ENCODE assay signal across 28 cellular contexts in genomic region chr12:44500423-44500822, GRCh38.
"Had no signal": no experiment of that assay in that cellular context is flagged by ENCODE, and none has a peak within 500 bp of the region (broad histone marks: within the 10 kb centered on the region; RNA-seq: fewer than 3 reads in every experiment).

No MANE protein-coding gene starts in this region.

- H3K36me3 Mint-ChIP-seq: activated naive CD4-positive, alpha-beta T cell treated with anti-CD3 and anti-CD28 coated beads, Interleukin-2, amount 50 U/mL, for 24 hours; IgD-negative memory B cell had no signal

- H3K4me1 Mint-ChIP-seq: IgD-negative memory B cell, T-helper 17 cell, WTC11 had no signal

- H3K9me3 ChIP-seq: ascending aorta, body of pancreas had no signal

- H3K4me3 ChIP-seq: ascending aorta, body of pancreas had no signal

- H3K27me3 Mint-ChIP-seq: activated naive CD4-positive, alpha-beta T cell treated with anti-CD3 and anti-CD28 coated beads, Interleukin-2, amount 50 U/mL, for 24 hours; IgD-negative memory B cell; T-helper 17 cell had no signal

- ATAC-seq: activated CD8-positive, alpha-beta T cell treated with anti-CD3 and anti-CD28 coated beads, Interleukin-2, amount 10 ng/mL, durations not matched to agents 7 days and 5 days; body of pancreas; Panc1; T-helper 17 cell; WTC11 had no signal

- H3K4me1 ChIP-seq: ascending aorta, body of pancreas had no signal

- H3K36me3 ChIP-seq: ascending aorta had no signal

- H3K9me3 Mint-ChIP-seq: activated naive CD4-positive, alpha-beta T cell treated with anti-CD3 and anti-CD28 coated beads, Interleukin-2, amount 50 U/mL, for 24 hours; IgD-negative memory B cell had no signal

- H3K27ac Mint-ChIP-seq: activated CD8-positive, alpha-beta T cell treated with anti-CD3 and anti-CD28 coated beads, Interleukin-2, amount 10 ng/mL, durations not matched to agents 7 days and 5 days; activated naive CD4-positive, alpha-beta T cell treated with anti-CD3 and anti-CD28 coated beads, Interleukin-2, amount 50 U/mL, for 24 hours; IgD-negative memory B cell; T-helper 17 cell; WTC11 had no signal

- H3K27me3 ChIP-seq: ascending aorta, body of pancreas had no signal

- DNase-seq: activated CD4-positive, alpha-beta T cell treated with anti-CD3 and anti-CD28 coated beads for 48 hours; activated CD4-positive, alpha-beta T cell treated with anti-CD3 and anti-CD28 coated beads, Interleukin-2, amount 50 U/mL, for 4 hours; activated CD4-positive, CD25-positive, alpha-beta regulatory T cell treated with anti-CD3 and anti-CD28 coated beads, Interleukin-2, amount 50 U/mL, for 72 hours; activated CD8-positive, alpha-beta memory T cell treated with anti-CD3 and anti-CD28 coated beads, Interleukin-2, amount 50 U/mL, for 48 hours; activated CD8-positive, alpha-beta T cell treated with anti-CD3 and anti-CD28 coated beads, Interleukin-2, amount 10 ng/mL, durations not matched to agents 7 days and 5 days; activated naive CD4-positive, alpha-beta T cell; activated T-cell treated with anti-CD3 and anti-CD28 coated beads, Interleukin-2, amount 50 U/mL, for 1 hour; KG1; NCI-H1092; NCI-H1417; NCI-H1930; NCI-H2171; NCI-H2227 treated with DMSO at 0.1 percent for 48 hours; NCI-H446 treated with DMSO at 0.1 percent for 48 hours; NCI-H524 treated with DMSO at 0.1 percent for 48 hours; NCI-H82; NK-92 treated with Interleukin-12 subunit alpha and Interleukin-12 subunit beta, amount 100 ng/mL, for 24 hours; OCI-M1; SHP77 treated with DMSO at 0.1 percent for 48 hours; T-helper 17 cell; T-helper 9 cell had no signal

- H3K4me3 Mint-ChIP-seq: activated CD8-positive, alpha-beta T cell treated with anti-CD3 and anti-CD28 coated beads, Interleukin-2, amount 10 ng/mL, durations not matched to agents 7 days and 5 days; activated naive CD4-positive, alpha-beta T cell treated with anti-CD3 and anti-CD28 coated beads, Interleukin-2, amount 50 U/mL, for 24 hours; IgD-negative memory B cell; T-helper 17 cell; WTC11 had no signal

- H3K27ac ChIP-seq: ascending aorta, body of pancreas, RWPE1 had no signal
